1 cellular context compared by ENCODE assay signal in genomic region chr1:229507951-229508822, GRCh38.
TF ChIP-seq lines count a peak whose summit lies in the region.

Gene NUP133, minus strand, starts transcription at chr1:229508341. Its CDS starts 92 bp downstream, at chr1:229508249.

TF ChIP-seq in K562, 482 proteins besides CTCF, POLR2A, EP300 and RAD21 (continued from another document and continues in another):
- TF ChIP-seq, protein P1, sequence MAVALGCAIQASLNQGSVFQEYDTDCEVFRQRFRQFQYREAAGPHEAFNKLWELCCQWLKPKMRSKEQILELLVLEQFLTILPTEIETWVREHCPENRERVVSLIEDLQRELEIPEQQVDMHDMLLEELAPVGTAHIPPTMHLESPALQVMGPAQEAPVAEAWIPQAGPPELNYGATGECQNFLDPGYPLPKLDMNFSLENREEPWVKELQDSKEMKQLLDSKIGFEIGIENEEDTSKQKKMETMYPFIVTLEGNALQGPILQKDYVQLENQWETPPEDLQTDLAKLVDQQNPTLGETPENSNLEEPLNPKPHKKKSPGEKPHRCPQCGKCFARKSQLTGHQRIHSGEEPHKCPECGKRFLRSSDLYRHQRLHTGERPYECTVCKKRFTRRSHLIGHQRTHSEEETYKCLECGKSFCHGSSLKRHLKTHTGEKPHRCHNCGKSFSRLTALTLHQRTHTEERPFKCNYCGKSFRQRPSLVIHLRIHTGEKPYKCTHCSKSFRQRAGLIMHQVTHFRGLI (CRISPR knock-in tag; IDR thresholded peaks at IDR 0.05), result no peak
- TF ChIP-seq ADNP (tag; IDR thresholded peaks at IDR 0.05), result no peak
- TF ChIP-seq, protein P2, sequence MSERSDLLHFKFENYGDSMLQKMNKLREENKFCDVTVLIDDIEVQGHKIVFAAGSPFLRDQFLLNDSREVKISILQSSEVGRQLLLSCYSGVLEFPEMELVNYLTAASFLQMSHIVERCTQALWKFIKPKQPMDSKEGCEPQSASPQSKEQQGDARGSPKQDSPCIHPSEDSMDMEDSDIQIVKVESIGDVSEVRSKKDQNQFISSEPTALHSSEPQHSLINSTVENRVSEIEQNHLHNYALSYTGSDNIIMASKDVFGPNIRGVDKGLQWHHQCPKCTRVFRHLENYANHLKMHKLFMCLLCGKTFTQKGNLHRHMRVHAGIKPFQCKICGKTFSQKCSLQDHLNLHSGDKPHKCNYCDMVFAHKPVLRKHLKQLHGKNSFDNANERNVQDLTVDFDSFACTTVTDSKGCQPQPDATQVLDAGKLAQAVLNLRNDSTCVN (CRISPR knock-in tag; IDR thresholded peaks at IDR 0.05), result no peak
- peak; percentile 96 for TF ChIP-seq HMGN3 (IDR thresholded peaks at IDR 0.05; ENCODE audit: borderline replicate concordance, extremely low read depth, insufficient read length, low read depth, low read length)
- no peak for TF ChIP-seq ZNF696 (CRISPR knock-in tag; conservative IDR thresholded peaks at IDR 0.05)
- TF ChIP-seq RBBP5 (IDR thresholded peaks at IDR 0.05; ENCODE audit: borderline replicate concordance, insufficient read depth, low read length, poor library complexity, severe bottlenecking), result peak; percentile 95
- TF ChIP-seq CSDE1 (IDR thresholded peaks at IDR 0.05), result peak in 1 of 2 experiments; percentile 71; a peak in 2 of 4 replicates
- TF ChIP-seq, protein P3, sequence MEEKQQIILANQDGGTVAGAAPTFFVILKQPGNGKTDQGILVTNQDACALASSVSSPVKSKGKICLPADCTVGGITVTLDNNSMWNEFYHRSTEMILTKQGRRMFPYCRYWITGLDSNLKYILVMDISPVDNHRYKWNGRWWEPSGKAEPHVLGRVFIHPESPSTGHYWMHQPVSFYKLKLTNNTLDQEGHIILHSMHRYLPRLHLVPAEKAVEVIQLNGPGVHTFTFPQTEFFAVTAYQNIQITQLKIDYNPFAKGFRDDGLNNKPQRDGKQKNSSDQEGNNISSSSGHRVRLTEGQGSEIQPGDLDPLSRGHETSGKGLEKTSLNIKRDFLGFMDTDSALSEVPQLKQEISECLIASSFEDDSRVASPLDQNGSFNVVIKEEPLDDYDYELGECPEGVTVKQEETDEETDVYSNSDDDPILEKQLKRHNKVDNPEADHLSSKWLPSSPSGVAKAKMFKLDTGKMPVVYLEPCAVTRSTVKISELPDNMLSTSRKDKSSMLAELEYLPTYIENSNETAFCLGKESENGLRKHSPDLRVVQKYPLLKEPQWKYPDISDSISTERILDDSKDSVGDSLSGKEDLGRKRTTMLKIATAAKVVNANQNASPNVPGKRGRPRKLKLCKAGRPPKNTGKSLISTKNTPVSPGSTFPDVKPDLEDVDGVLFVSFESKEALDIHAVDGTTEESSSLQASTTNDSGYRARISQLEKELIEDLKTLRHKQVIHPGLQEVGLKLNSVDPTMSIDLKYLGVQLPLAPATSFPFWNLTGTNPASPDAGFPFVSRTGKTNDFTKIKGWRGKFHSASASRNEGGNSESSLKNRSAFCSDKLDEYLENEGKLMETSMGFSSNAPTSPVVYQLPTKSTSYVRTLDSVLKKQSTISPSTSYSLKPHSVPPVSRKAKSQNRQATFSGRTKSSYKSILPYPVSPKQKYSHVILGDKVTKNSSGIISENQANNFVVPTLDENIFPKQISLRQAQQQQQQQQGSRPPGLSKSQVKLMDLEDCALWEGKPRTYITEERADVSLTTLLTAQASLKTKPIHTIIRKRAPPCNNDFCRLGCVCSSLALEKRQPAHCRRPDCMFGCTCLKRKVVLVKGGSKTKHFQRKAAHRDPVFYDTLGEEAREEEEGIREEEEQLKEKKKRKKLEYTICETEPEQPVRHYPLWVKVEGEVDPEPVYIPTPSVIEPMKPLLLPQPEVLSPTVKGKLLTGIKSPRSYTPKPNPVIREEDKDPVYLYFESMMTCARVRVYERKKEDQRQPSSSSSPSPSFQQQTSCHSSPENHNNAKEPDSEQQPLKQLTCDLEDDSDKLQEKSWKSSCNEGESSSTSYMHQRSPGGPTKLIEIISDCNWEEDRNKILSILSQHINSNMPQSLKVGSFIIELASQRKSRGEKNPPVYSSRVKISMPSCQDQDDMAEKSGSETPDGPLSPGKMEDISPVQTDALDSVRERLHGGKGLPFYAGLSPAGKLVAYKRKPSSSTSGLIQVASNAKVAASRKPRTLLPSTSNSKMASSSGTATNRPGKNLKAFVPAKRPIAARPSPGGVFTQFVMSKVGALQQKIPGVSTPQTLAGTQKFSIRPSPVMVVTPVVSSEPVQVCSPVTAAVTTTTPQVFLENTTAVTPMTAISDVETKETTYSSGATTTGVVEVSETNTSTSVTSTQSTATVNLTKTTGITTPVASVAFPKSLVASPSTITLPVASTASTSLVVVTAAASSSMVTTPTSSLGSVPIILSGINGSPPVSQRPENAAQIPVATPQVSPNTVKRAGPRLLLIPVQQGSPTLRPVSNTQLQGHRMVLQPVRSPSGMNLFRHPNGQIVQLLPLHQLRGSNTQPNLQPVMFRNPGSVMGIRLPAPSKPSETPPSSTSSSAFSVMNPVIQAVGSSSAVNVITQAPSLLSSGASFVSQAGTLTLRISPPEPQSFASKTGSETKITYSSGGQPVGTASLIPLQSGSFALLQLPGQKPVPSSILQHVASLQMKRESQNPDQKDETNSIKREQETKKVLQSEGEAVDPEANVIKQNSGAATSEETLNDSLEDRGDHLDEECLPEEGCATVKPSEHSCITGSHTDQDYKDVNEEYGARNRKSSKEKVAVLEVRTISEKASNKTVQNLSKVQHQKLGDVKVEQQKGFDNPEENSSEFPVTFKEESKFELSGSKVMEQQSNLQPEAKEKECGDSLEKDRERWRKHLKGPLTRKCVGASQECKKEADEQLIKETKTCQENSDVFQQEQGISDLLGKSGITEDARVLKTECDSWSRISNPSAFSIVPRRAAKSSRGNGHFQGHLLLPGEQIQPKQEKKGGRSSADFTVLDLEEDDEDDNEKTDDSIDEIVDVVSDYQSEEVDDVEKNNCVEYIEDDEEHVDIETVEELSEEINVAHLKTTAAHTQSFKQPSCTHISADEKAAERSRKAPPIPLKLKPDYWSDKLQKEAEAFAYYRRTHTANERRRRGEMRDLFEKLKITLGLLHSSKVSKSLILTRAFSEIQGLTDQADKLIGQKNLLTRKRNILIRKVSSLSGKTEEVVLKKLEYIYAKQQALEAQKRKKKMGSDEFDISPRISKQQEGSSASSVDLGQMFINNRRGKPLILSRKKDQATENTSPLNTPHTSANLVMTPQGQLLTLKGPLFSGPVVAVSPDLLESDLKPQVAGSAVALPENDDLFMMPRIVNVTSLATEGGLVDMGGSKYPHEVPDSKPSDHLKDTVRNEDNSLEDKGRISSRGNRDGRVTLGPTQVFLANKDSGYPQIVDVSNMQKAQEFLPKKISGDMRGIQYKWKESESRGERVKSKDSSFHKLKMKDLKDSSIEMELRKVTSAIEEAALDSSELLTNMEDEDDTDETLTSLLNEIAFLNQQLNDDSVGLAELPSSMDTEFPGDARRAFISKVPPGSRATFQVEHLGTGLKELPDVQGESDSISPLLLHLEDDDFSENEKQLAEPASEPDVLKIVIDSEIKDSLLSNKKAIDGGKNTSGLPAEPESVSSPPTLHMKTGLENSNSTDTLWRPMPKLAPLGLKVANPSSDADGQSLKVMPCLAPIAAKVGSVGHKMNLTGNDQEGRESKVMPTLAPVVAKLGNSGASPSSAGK (IDR thresholded peaks at IDR 0.05), result no peak
- no peak for TF ChIP-seq ZNF253 (CRISPR knock-in tag; conservative IDR thresholded peaks at IDR 0.05)
- TF ChIP-seq RFX5 (IDR thresholded peaks at IDR 0.05; ENCODE audit: low read depth, low read length), result no peak
- no peak for TF ChIP-seq SMARCB1 (IDR thresholded peaks at IDR 0.05; ENCODE audit: insufficient read length, low read depth)
- TF ChIP-seq, protein P4, sequence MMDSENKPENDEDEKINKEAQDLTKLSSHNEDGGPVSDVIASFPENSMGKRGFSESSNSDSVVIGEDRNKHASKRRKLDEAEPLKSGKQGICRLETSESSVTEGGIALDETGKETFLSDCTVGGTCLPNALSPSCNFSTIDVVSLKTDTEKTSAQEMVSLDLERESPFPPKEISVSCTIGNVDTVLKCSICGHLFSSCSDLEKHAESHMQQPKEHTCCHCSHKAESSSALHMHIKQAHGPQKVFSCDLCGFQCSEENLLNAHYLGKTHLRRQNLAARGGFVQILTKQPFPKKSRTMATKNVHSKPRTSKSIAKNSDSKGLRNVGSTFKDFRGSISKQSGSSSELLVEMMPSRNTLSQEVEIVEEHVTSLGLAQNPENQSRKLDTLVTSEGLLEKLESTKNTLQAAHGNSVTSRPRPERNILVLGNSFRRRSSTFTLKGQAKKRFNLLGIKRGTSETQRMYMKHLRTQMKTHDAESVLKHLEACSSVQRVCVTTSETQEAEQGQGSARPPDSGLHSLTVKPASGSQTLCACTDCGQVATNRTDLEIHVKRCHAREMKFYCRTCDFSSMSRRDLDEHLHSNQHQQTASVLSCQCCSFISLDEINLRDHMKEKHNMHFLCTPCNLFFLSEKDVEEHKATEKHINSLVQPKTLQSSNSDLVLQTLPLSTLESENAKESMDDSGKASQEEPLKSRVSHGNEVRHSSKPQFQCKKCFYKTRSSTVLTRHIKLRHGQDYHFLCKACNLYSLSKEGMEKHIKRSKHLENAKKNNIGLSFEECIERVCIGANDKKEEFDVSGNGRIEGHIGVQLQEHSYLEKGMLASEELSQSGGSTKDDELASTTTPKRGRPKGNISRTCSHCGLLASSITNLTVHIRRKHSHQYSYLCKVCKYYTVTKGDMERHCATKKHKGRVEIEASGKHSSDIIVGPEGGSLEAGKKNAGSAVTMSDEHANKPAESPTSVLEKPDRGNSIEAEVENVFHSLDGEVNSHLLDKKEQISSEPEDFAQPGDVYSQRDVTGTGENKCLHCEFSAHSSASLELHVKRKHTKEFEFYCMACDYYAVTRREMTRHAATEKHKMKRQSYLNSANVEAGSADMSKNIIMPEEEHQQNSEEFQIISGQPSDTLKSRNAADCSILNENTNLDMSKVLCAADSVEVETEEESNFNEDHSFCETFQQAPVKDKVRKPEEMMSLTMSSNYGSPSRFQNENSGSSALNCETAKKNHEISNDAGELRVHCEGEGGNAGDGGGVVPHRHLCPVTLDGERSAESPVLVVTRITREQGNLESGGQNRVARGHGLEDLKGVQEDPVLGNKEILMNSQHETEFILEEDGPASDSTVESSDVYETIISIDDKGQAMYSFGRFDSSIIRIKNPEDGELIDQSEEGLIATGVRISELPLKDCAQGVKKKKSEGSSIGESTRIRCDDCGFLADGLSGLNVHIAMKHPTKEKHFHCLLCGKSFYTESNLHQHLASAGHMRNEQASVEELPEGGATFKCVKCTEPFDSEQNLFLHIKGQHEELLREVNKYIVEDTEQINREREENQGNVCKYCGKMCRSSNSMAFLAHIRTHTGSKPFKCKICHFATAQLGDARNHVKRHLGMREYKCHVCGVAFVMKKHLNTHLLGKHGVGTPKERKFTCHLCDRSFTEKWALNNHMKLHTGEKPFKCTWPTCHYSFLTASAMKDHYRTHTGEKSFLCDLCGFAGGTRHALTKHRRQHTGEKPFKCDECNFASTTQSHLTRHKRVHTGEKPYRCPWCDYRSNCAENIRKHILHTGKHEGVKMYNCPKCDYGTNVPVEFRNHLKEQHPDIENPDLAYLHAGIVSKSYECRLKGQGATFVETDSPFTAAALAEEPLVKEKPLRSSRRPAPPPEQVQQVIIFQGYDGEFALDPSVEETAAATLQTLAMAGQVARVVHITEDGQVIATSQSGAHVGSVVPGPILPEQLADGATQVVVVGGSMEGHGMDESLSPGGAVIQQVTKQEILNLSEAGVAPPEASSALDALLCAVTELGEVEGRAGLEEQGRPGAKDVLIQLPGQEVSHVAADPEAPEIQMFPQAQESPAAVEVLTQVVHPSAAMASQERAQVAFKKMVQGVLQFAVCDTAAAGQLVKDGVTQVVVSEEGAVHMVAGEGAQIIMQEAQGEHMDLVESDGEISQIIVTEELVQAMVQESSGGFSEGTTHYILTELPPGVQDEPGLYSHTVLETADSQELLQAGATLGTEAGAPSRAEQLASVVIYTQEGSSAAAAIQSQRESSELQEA (IDR thresholded peaks at IDR 0.05; ENCODE audit: low read depth), result peak; percentile 24; the same call in 1 of the 2 replicates
- TF ChIP-seq RNF219 (CRISPR knock-in tag; IDR thresholded peaks at IDR 0.05), result no peak
- TF ChIP-seq RB1 (IDR thresholded peaks at IDR 0.05; ENCODE audit: low read depth), result peak; percentile 92
